1 cellular context compared by ENCODE assay signal in genomic region chr4:39354178-39354503, GRCh38.
TF ChIP-seq lines count a peak whose summit lies in the region.

No MANE protein-coding gene starts in this region.

TF ChIP-seq in K562, 482 proteins besides CTCF, POLR2A, EP300 and RAD21:
- TF ChIP-seq, protein P1, sequence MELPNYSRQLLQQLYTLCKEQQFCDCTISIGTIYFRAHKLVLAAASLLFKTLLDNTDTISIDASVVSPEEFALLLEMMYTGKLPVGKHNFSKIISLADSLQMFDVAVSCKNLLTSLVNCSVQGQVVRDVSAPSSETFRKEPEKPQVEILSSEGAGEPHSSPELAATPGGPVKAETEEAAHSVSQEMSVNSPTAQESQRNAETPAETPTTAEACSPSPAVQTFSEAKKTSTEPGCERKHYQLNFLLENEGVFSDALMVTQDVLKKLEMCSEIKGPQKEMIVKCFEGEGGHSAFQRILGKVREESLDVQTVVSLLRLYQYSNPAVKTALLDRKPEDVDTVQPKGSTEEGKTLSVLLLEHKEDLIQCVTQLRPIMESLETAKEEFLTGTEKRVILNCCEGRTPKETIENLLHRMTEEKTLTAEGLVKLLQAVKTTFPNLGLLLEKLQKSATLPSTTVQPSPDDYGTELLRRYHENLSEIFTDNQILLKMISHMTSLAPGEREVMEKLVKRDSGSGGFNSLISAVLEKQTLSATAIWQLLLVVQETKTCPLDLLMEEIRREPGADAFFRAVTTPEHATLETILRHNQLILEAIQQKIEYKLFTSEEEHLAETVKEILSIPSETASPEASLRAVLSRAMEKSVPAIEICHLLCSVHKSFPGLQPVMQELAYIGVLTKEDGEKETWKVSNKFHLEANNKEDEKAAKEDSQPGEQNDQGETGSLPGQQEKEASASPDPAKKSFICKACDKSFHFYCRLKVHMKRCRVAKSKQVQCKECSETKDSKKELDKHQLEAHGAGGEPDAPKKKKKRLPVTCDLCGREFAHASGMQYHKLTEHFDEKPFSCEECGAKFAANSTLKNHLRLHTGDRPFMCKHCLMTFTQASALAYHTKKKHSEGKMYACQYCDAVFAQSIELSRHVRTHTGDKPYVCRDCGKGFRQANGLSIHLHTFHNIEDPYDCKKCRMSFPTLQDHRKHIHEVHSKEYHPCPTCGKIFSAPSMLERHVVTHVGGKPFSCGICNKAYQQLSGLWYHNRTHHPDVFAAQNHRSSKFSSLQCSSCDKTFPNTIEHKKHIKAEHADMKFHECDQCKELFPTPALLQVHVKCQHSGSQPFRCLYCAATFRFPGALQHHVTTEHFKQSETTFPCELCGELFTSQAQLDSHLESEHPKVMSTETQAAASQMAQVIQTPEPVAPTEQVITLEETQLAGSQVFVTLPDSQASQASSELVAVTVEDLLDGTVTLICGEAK (IDR thresholded peaks at IDR 0.05), result no peak
- TF ChIP-seq, protein P1 (CRISPR knock-in tag; IDR thresholded peaks at IDR 0.05), result no peak
- TF ChIP-seq ZNF316 (IDR thresholded peaks at IDR 0.05) (0 out of 2 replicates have a peak, but pooled peaks have one; percentile 17), C11orf30 (IDR thresholded peaks at IDR 0.05; ENCODE audit: low read depth) (peak; percentile 10; the same call in 1 of the 2 replicates), BHLHE40 (IDR thresholded peaks at IDR 0.05; ENCODE audit: low read length) (0 out of 2 replicates have a peak, but pooled peaks have one; percentile 13), CC2D1A (IDR thresholded peaks at IDR 0.05) (no peak), ZNF76 (CRISPR knock-in tag; IDR thresholded peaks at IDR 0.05; ENCODE audit: borderline replicate concordance) (no peak), SMAD4 (CRISPR knock-in tag; conservative IDR thresholded peaks at IDR 0.05) (no peak), SP1 (CRISPR knock-in tag; IDR thresholded peaks at IDR 0.05) (no peak), GABPA (tag; conservative IDR thresholded peaks at IDR 0.05; ENCODE audit: low read depth) (peak; percentile 30; the same call in 1 of the 2 replicates), NR2C2 (CRISPR knock-in tag; IDR thresholded peaks at IDR 0.05) (no peak), NR2C2 (tag; IDR thresholded peaks at IDR 0.05) (peak; percentile 40; the same call in 1 of the 2 replicates)
- TF ChIP-seq, protein P2, sequence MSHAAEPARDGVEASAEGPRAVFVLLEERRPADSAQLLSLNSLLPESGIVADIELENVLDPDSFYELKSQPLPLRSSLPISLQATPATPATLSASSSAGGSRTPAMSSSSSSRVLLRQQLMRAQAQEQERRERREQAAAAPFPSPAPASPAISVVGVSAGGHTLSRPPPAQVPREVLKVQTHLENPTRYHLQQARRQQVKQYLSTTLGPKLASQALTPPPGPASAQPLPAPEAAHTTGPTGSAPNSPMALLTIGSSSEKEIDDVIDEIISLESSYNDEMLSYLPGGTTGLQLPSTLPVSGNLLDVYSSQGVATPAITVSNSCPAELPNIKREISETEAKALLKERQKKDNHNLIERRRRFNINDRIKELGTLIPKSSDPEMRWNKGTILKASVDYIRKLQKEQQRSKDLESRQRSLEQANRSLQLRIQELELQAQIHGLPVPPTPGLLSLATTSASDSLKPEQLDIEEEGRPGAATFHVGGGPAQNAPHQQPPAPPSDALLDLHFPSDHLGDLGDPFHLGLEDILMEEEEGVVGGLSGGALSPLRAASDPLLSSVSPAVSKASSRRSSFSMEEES (CRISPR knock-in tag; IDR thresholded peaks at IDR 0.05), result peak; percentile 66
